In the genomic region with DNA sequence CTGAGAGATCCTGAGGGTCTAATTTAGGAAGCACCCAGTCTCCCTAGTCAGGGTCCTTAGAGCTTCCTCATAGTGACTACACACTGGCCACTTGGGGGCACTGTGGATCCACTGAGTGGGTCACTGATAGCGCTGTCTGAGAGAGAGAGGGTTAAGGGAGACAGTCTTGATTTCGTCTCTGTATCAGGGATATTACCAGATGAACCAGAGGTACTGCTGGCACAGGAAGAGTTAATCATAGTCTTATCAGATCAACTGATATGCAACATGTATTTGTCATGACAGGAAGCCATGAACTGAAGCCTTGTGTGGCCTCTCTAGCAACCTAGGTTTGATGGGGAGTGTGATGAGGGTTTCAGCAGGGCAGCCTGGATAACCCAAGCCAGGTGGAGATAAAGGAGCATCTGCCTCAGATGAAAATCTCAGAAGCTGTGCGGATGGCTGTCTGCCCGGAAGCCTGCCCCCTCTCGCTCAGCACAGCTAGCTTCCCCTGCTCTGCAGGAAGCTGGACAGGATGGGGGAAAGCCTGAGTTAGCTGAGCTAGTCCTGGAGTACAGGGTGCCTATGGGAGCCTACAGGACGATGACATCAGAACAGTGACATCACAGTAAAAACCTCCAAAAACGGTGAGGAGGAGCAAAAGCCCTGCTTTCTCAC, we compare ENCODE assay signal across 8 cellular contexts.
DNase-seq lines count a peak whose midpoint lies in the region; ATAC-seq and TF ChIP-seq lines count a peak whose summit lies in the region.

No MANE protein-coding gene starts in this region.

- TF ChIP-seq CTCF in AG09319 (IDR thresholded peaks at IDR 0.05; ENCODE audit: low read depth, low read length) = peak; percentile 94

- DNase-seq in AG09319 (ENCODE audit: extremely low read depth, low read depth) (peak; percentile 69), NCI-H524 (lab: John Stamatoyannopoulos, UW) (peak; percentile 71 to 81), ecto neural progenitor cell (ENCODE audit: low spot score) (peak; percentile 75)
- DNase-seq in activated CD4-positive, alpha-beta T cell treated with anti-CD3 and anti-CD28 coated beads, Interleukin-2, amount 50 U/mL, for 4 hours = peak; percentile 70
- peak; percentile 77 for DNase-seq in natural killer cell treated with Interleukin-12 subunit alpha and Interleukin-12 subunit beta and Interleukin-15 and Interleukin-18, amount 100 ng/mL, for 72 hours (ENCODE audit: low spot score)
- DNase-seq in stimulated activated naive CD4-positive, alpha-beta T cell treated with Interleukin-2 at 50 U/mL for 16 hours (lab: John Stamatoyannopoulos, UW) = peak; percentile 63

- H3K27ac Mint-ChIP-seq in natural killer cell treated with Interleukin-12 subunit alpha and Interleukin-12 subunit beta and Interleukin-15 and Interleukin-18, amount 100 ng/mL, for 72 hours = peak overlapping the region; percentile 60 to 73

- H3K4me1 Mint-ChIP-seq in natural killer cell treated with Interleukin-12 subunit alpha and Interleukin-12 subunit beta and Interleukin-15 and Interleukin-18, amount 100 ng/mL, for 72 hours (ENCODE audit: low read depth in 2 of 2) = peaks cover 0 to 10% of the 10 kb centered on the region in 2 donors

- H3K27me3 Mint-ChIP-seq in natural killer cell treated with Interleukin-12 subunit alpha and Interleukin-12 subunit beta and Interleukin-15 and Interleukin-18, amount 100 ng/mL, for 72 hours = peaks cover 2 to 18% of the 10 kb centered on the region in 2 donors

- no peaks in the 10 kb centered on the region for H3K9me3 Mint-ChIP-seq in natural killer cell treated with Interleukin-12 subunit alpha and Interleukin-12 subunit beta and Interleukin-15 and Interleukin-18, amount 100 ng/mL, for 72 hours

- peak; percentile 89 for ATAC-seq in GM18519 (IDR thresholded peaks at IDR 0.05; ENCODE audit: low FRiP score, unreplicated experiment)
- ATAC-seq in HG03045 (IDR thresholded peaks at IDR 0.05; ENCODE audit: unreplicated experiment) = peak; percentile 88
- ATAC-seq in natural killer cell treated with Interleukin-12 subunit alpha and Interleukin-12 subunit beta and Interleukin-15 and Interleukin-18, amount 100 ng/mL, for 72 hours = peak; percentile 92 to 94

- peak overlapping the region; percentile 46 for H3K4me3 Mint-ChIP-seq in natural killer cell treated with Interleukin-12 subunit alpha and Interleukin-12 subunit beta and Interleukin-15 and Interleukin-18, amount 100 ng/mL, for 72 hours

- no peaks in the 10 kb centered on the region for H3K36me3 Mint-ChIP-seq in natural killer cell treated with Interleukin-12 subunit alpha and Interleukin-12 subunit beta and Interleukin-15 and Interleukin-18, amount 100 ng/mL, for 72 hours

Comparison
In these comparisons a context has a peak if more than half of its experiments do, and no peak if none do; other contexts are left out.
1. Peak in every context shown above with its lines: DNase-seq and ATAC-seq.